Comparison of ENCODE assay signal across 1 cellular context in genomic region chr17:57084802-57085447, GRCh38.
TF ChIP-seq lines count a peak whose summit lies in the region.

Gene AKAP1, plus strand, starts transcription at chr17:57085246. Its CDS starts 20,219 bp downstream, at chr17:57105465.

TF ChIP-seq in HepG2, 621 proteins besides CTCF, POLR2A, EP300 and RAD21 (continued from another document and continues in another):
- TF ChIP-seq ZXDC (CRISPR knock-in tag; IDR thresholded peaks at IDR 0.05), result 0 out of 2 replicates have a peak, but pooled peaks have one; percentile 17
- TF ChIP-seq ZHX1 (CRISPR knock-in tag; IDR thresholded peaks at IDR 0.05; ENCODE audit: low read depth), result 0 out of 2 replicates have a peak, but pooled peaks have one; percentile 18
- TF ChIP-seq MLXIP (CRISPR knock-in tag; IDR thresholded peaks at IDR 0.05; ENCODE audit: borderline replicate concordance), result 0 out of 2 replicates have a peak, but pooled peaks have one; percentile 21
- TF ChIP-seq TBP (CRISPR knock-in tag; IDR thresholded peaks at IDR 0.05), result no peak
- TF ChIP-seq THAP9 (CRISPR knock-in tag; IDR thresholded peaks at IDR 0.05; ENCODE audit: borderline replicate concordance), result peak; percentile 29; the same call in 1 of the 2 replicates
- 0 out of 2 replicates have a peak, but pooled peaks have one; percentile 38 for TF ChIP-seq PPARG (CRISPR knock-in tag; conservative IDR thresholded peaks at IDR 0.05)
- TF ChIP-seq PHF21A (CRISPR knock-in tag; IDR thresholded peaks at IDR 0.05), result peak; percentile 90
- no peak for TF ChIP-seq ZFAT (CRISPR knock-in tag; conservative IDR thresholded peaks at IDR 0.05)
- peak; percentile 27; the same call in 1 of the 2 replicates for TF ChIP-seq ZNF747 (CRISPR knock-in tag; IDR thresholded peaks at IDR 0.05; ENCODE audit: borderline replicate concordance)
- peak; percentile 72 for TF ChIP-seq HOMEZ (CRISPR knock-in tag; IDR thresholded peaks at IDR 0.05; ENCODE audit: low read depth)
- TF ChIP-seq NFIB (CRISPR knock-in tag; IDR thresholded peaks at IDR 0.05; ENCODE audit: borderline replicate concordance), result no peak
- TF ChIP-seq ARNT2 (CRISPR knock-in tag; IDR thresholded peaks at IDR 0.05; ENCODE audit: low read depth), result peak; percentile 98
- no peak for TF ChIP-seq JUN (CRISPR knock-in tag; IDR thresholded peaks at IDR 0.05)
- no peak; the same call in 1 of the 2 replicates for TF ChIP-seq ZBTB39 (CRISPR knock-in tag; IDR thresholded peaks at IDR 0.05)
- TF ChIP-seq SMARCE1 (IDR thresholded peaks at IDR 0.05; ENCODE audit: borderline replicate concordance), result no peak
- no peak for TF ChIP-seq TCF7L2 (IDR thresholded peaks at IDR 0.05; ENCODE audit: low read depth, low read length)
- no peak for TF ChIP-seq ZNF597 (CRISPR knock-in tag; IDR thresholded peaks at IDR 0.05)
- TF ChIP-seq MEIS2 (CRISPR knock-in tag; IDR thresholded peaks at IDR 0.05), result peak; percentile 92; the same call in 1 of the 2 replicates
- TF ChIP-seq SPEN (CRISPR knock-in tag; IDR thresholded peaks at IDR 0.05; ENCODE audit: low read depth), result peak; percentile 87
- 0 out of 2 replicates have a peak, but pooled peaks have one; percentile 29 for TF ChIP-seq GATAD2A (CRISPR knock-in tag; IDR thresholded peaks at IDR 0.05)
- TF ChIP-seq YEATS4 (CRISPR knock-in tag; IDR thresholded peaks at IDR 0.05; ENCODE audit: borderline replicate concordance), result no peak; the same call in 1 of the 2 replicates
- peak; percentile 81 for TF ChIP-seq YY1 (IDR thresholded peaks at IDR 0.05; ENCODE audit: insufficient read depth, insufficient replicate concordance, low read depth, low read length)
- no peak for TF ChIP-seq ARID3A (IDR thresholded peaks at IDR 0.05; ENCODE audit: low read depth, low read length)
- TF ChIP-seq MATR3 (CRISPR knock-in tag; IDR thresholded peaks at IDR 0.05), result no peak
- 0 out of 2 replicates have a peak, but pooled peaks have one; percentile 41 for TF ChIP-seq ZNF451 (CRISPR knock-in tag; IDR thresholded peaks at IDR 0.05)
- TF ChIP-seq ZNF557 (CRISPR knock-in tag; IDR thresholded peaks at IDR 0.05), result no peak
- TF ChIP-seq SETDB1 (CRISPR knock-in tag; IDR thresholded peaks at IDR 0.05; ENCODE audit: borderline replicate concordance), result no peak
- peak; percentile 81; the same call in 1 of the 2 replicates for TF ChIP-seq ZNF605 (CRISPR knock-in tag; IDR thresholded peaks at IDR 0.05)
- no peak for TF ChIP-seq ZBTB7A (CRISPR knock-in tag; IDR thresholded peaks at IDR 0.05)
- TF ChIP-seq JARID2 (CRISPR knock-in tag; IDR thresholded peaks at IDR 0.05; ENCODE audit: insufficient replicate concordance), result peak; percentile 51
- TF ChIP-seq ELF4 (CRISPR knock-in tag; IDR thresholded peaks at IDR 0.05; ENCODE audit: borderline replicate concordance), result no peak; the same call in 1 of the 2 replicates
- 0 out of 2 replicates have a peak, but pooled peaks have one; percentile 66 for TF ChIP-seq ZNF720 (CRISPR knock-in tag; IDR thresholded peaks at IDR 0.05)
- peak; percentile 64; the same call in 1 of the 2 replicates for TF ChIP-seq ZNF598 (CRISPR knock-in tag; IDR thresholded peaks at IDR 0.05; ENCODE audit: borderline replicate concordance)
- no peak for TF ChIP-seq AGO1 (IDR thresholded peaks at IDR 0.05; ENCODE audit: low read depth, low read length, poor library complexity, severe bottlenecking)
- TF ChIP-seq ZSCAN21 (CRISPR knock-in tag; IDR thresholded peaks at IDR 0.05; ENCODE audit: borderline replicate concordance), result peak; percentile 67; the same call in 1 of the 2 replicates
- TF ChIP-seq HDAC6 (IDR thresholded peaks at IDR 0.05; ENCODE audit: low read depth, low read length), result no peak
- TF ChIP-seq REXO4 (CRISPR knock-in tag; IDR thresholded peaks at IDR 0.05; ENCODE audit: borderline replicate concordance), result no peak
- no peak for TF ChIP-seq ZSCAN31 (CRISPR knock-in tag; IDR thresholded peaks at IDR 0.05; ENCODE audit: low read depth)
- TF ChIP-seq ETS1 (CRISPR knock-in tag; IDR thresholded peaks at IDR 0.05), result no peak
